Comparison of ENCODE assay signal across 1 cellular context in genomic region chr10:30784896-30785605, GRCh38.
TF ChIP-seq lines count a peak whose summit lies in the region.

No MANE protein-coding gene starts in this region.

TF ChIP-seq in GM23338, 12 proteins besides CTCF, POLR2A, EP300 and RAD21 (continued from another document):
- no peak for TF ChIP-seq ZNF462 (CRISPR knock-in tag; IDR thresholded peaks at IDR 0.05)
- no peak for TF ChIP-seq NANOG (IDR thresholded peaks at IDR 0.05; ENCODE audit: borderline replicate concordance)
- TF ChIP-seq EZH2phosphoT487 (IDR thresholded peaks at IDR 0.05; ENCODE audit: unreplicated experiment): no peak
TF ChIP-seq in GM23338: peak in this region for 2.
